8 cellular contexts compared by ENCODE assay signal in genomic region chr9:127937046-127937382, GRCh38. TPM values are rescaled to one million over a fixed set of nuclear protein-coding genes. Genes with fewer than 3 reads are reported as not detected.
DNase-seq lines count a peak whose midpoint lies in the region; ATAC-seq and TF ChIP-seq lines count a peak whose summit lies in the region.

No MANE protein-coding gene starts in this region.

- no peak overlapping the region for H2BK5ac ChIP-seq in trophoblast cell (ENCODE audit: low read depth, low read length, poor library complexity)

- H3K14ac ChIP-seq in trophoblast cell (ENCODE audit: low read length) = peak overlapping the region; percentile 82

- peak overlapping the region; percentile 43 for H4K12ac ChIP-seq in trophoblast cell (ENCODE audit: low read depth, low read length)

- intact Hi-C loops in Panc1 (cut with micrococcal nuclease; ENCODE audit: unreplicated experiment) = no loop called here

- H3K4me3 ChIP-seq in Panc1 (ENCODE audit: low read depth in 2 of 2, low read length in 2 of 2) = peak overlapping the region; percentile 65 to 66
- peak overlapping the region; percentile 69 to 90 for H3K4me3 ChIP-seq in esophagus (ENCODE audit: low read depth in 1 of 2, low read length in 2 of 2)
- H3K4me3 ChIP-seq in trophoblast cell (ENCODE audit: low read depth, low read length) = peak overlapping the region; percentile 85

- H2AFZ ChIP-seq in trophoblast cell (ENCODE audit: insufficient read depth, low read length, poor library complexity) = peak overlapping the region; percentile 51

- ATAC-seq in Panc1 = no peak

- no TSS peak for BruUV-seq in Panc1 (replicated peaks; lab: Mats Ljungman, UMichigan)

- H3K4me1 ChIP-seq in ES-I3 (ENCODE audit: insufficient read depth, low read length) (0 out of 2 replicates have a peak, but pooled peaks cover 5% of the 10 kb centered on the region), Panc1 (ENCODE audit: control insufficient read depth, insufficient read depth, low read length) (peaks cover 52% of the 10 kb centered on the region), esophagus (ENCODE audit: control insufficient read depth in 2 of 2, insufficient read depth in 2 of 2, low read length in 1 of 2) (peaks cover 5 to 11% of the 10 kb centered on the region in 2 donors), trophoblast cell (ENCODE audit: control insufficient read depth in 1 of 2, insufficient read depth in 2 of 2, low read length in 2 of 2) (peaks cover 9 to 19% of the 10 kb centered on the region in 2 experiments)

- H3K18ac ChIP-seq in trophoblast cell (ENCODE audit: low read length) = no peak overlapping the region

- H3K4ac ChIP-seq in trophoblast cell (ENCODE audit: low read depth, low read length) = peak overlapping the region; percentile 73

- H3K9ac ChIP-seq in ES-I3 (ENCODE audit: low read depth, low read length) = peak overlapping the region; percentile 67
- peak overlapping the region; percentile 88 for H3K9ac ChIP-seq in trophoblast cell (ENCODE audit: low read length)

- no peak overlapping the region for H2BK120ac ChIP-seq in trophoblast cell (ENCODE audit: insufficient read depth, low read length, poor library complexity)

- in situ Hi-C loops in Panc1 (cut with HindIII; ENCODE audit: low pct_unique_long_range_greater_than_20kb, low sequenced_read_pairs) = loop anchor here (25.0 kb wide), 1 partner anchor 150 kb away; no protein-coding TSS in a partner anchor

- TF ChIP-seq CTCF in Panc1 (IDR thresholded peaks at IDR 0.05) = no peak

- H3K27me3 ChIP-seq in Panc1 (ENCODE audit: control insufficient read depth, insufficient read depth, low read length) (no peaks in the 10 kb centered on the region), esophagus (ENCODE audit: control insufficient read depth in 1 of 2, insufficient read depth in 2 of 2, low read length in 2 of 2) (no peaks in the 10 kb centered on the region), trophoblast cell (ENCODE audit: insufficient read depth, low read length) (no peaks in the 10 kb centered on the region)

- DNase-seq in Panc1 (ENCODE audit: low read depth, low spot score) (no peak), trophoblast cell (no peak), NCI-H1092 (lab: John Stamatoyannopoulos, UW) (no peak), NCI-H345 (lab: John Stamatoyannopoulos, UW) (no peak), dermis blood vessel endothelial cell (no peak)
- no peak for DNase-seq in activated CD8-positive, alpha-beta memory T cell treated with anti-CD3 and anti-CD28 coated beads, Interleukin-2, amount 50 U/mL, for 4 hours

- CTCF ChIA-PET in Panc1 (lab: Charles Lee) = interaction anchor here (0.6 kb wide), 1 partner anchor 87 kb away, joined by 3 read pairs; no protein-coding TSS in a partner anchor

- peaks cover 4% of the 10 kb centered on the region for H3K79me1 ChIP-seq in trophoblast cell (ENCODE audit: low read length)

- peak overlapping the region; percentile 50 for H2AK5ac ChIP-seq in trophoblast cell (ENCODE audit: low read length)

- peak overlapping the region; percentile 71 for H4K91ac ChIP-seq in trophoblast cell (ENCODE audit: low read depth, low read length)

- no peak overlapping the region for H3K23ac ChIP-seq in trophoblast cell (ENCODE audit: low read length)

- H3K9me3 ChIP-seq in ES-I3 (ENCODE audit: control insufficient read depth, insufficient read depth, low read length) (no peaks in the 10 kb centered on the region), Panc1 (ENCODE audit: control insufficient read depth, insufficient read depth, low read depth, low read length) (no peaks in the 10 kb centered on the region), esophagus (ENCODE audit: control insufficient read depth in 2 of 2, insufficient read depth in 1 of 2, low read depth in 1 of 2, low read length in 1 of 2) (no peaks in the 10 kb centered on the region), trophoblast cell (ENCODE audit: insufficient read depth, low read depth, low read length) (no peaks in the 10 kb centered on the region)

- peaks cover 3% of the 10 kb centered on the region for H3K79me2 ChIP-seq in trophoblast cell (ENCODE audit: control insufficient read depth, insufficient read depth, low read length, poor library complexity)

- H3K36me3 ChIP-seq in ES-I3 (ENCODE audit: insufficient read depth, low read length) = no peaks in the 10 kb centered on the region
- peaks cover 7% of the 10 kb centered on the region for H3K36me3 ChIP-seq in Panc1 (ENCODE audit: control insufficient read depth, insufficient read depth, low read length)
- peaks cover 0 to 14% of the 10 kb centered on the region in 2 donors for H3K36me3 ChIP-seq in esophagus (ENCODE audit: control insufficient read depth in 2 of 2, insufficient read depth in 2 of 2, low read length in 1 of 2)
- H3K36me3 ChIP-seq in trophoblast cell (ENCODE audit: control insufficient read depth in 1 of 2, insufficient read depth in 2 of 2, low read length in 2 of 2) = peaks cover 28 to 33% of the 10 kb centered on the region in 2 experiments

- peak overlapping the region; percentile 94 for H3K4me2 ChIP-seq in trophoblast cell (ENCODE audit: low read length)

- H3K27ac ChIP-seq in Panc1 (ENCODE audit: low read length) (peak overlapping the region; percentile 93), esophagus (ENCODE audit: low read depth in 2 of 2, low read length in 1 of 2) (peak overlapping the region in 1 of 2 donors; percentile 89), trophoblast cell (ENCODE audit: low read depth, low read length) (no peak overlapping the region)

- H4K8ac ChIP-seq in trophoblast cell (ENCODE audit: low read depth, low read length) = peak overlapping the region; percentile 90

- POLR2A ChIA-PET in Panc1 (lab: Charles Lee) = no interaction called here

- 4 to 9% methylated on average over 6 of the region's 6 CpGs for WGBS in esophagus, 2 donors
- WGBS in trophoblast cell (ENCODE audit: extremely low coverage, insufficient coverage, insufficient read length) = no CpG with 5 or more reads among the region's 6 CpGs

- H2BK12ac ChIP-seq in trophoblast cell (ENCODE audit: low read length) = no peak overlapping the region

RNA-seq across cellular contexts. Expression of gene DPM2, which starts 0.6 kb away (rescaled TPM):
- total RNA-seq in Panc1 (2021; ENCODE audit: unreplicated experiment) = 58.7 TPM
- 51.1 TPM for polyA plus RNA-seq in Panc1 (2012; ENCODE audit: insufficient read length)
- polyA plus RNA-seq in esophagus = 10 to 100 TPM; 25.2 to 28.2 TPM
- polyA plus RNA-seq in trophoblast cell (2013) = 27.7 and 31.0 TPM in 2 replicates
- total RNA-seq in dermis blood vessel endothelial cell = 8.5 and 9.9 TPM in 2 replicates

RNA-seq across cellular contexts. Expression of gene PIP5KL1, which starts 6.4 kb away (rescaled TPM):
- total RNA-seq in Panc1 (2021; ENCODE audit: unreplicated experiment) (7.8 TPM), dermis blood vessel endothelial cell (0.51 and 0.70 TPM in 2 replicates)
- polyA plus RNA-seq in Panc1 (2012; ENCODE audit: insufficient read length) = 10.9 TPM
- polyA plus RNA-seq in esophagus = 1 to 10 TPM; 2.7 to 4.8 TPM
- 2.9 and 3.3 TPM in 2 replicates for polyA plus RNA-seq in trophoblast cell (2013)

RNA-seq across cellular contexts. Expression of gene ST6GALNAC4, which starts 20.2 kb away (rescaled TPM):
- total RNA-seq in Panc1 (2021; ENCODE audit: unreplicated experiment) (38.0 TPM), dermis blood vessel endothelial cell (50.0 and 98.0 TPM in 2 replicates)
- polyA plus RNA-seq in Panc1 (2012; ENCODE audit: insufficient read length) = 69.5 TPM
- 10 to 100 TPM in 1 of 2 donors, 1 to 10 TPM in 1; 4.6 to 15.3 TPM for polyA plus RNA-seq in esophagus
- polyA plus RNA-seq in trophoblast cell (2013) = 5.3 and 5.4 TPM in 2 replicates

RNA-seq across cellular contexts. Expression of gene ST6GALNAC6, which starts 37.6 kb away (rescaled TPM):
- total RNA-seq in Panc1 (2021; ENCODE audit: unreplicated experiment) (50.2 TPM), dermis blood vessel endothelial cell (33.2 and 44.8 TPM in 2 replicates)
- 98.1 TPM for polyA plus RNA-seq in Panc1 (2012; ENCODE audit: insufficient read length)
- 10 to 100 TPM; 21.8 to 23.6 TPM for polyA plus RNA-seq in esophagus
- polyA plus RNA-seq in trophoblast cell (2013) = 9.1 and 10.5 TPM in 2 replicates

RNA-seq across cellular contexts. Expression of gene EEIG1, which starts 43.8 kb away (rescaled TPM):
- total RNA-seq in Panc1 (2021; ENCODE audit: unreplicated experiment) (361 TPM), dermis blood vessel endothelial cell (8.3 and 34.4 TPM in 2 replicates)
- polyA plus RNA-seq in Panc1 (2012; ENCODE audit: insufficient read length) = 215 TPM
- 10 to 100 TPM; 34.3 to 53.1 TPM for polyA plus RNA-seq in esophagus
- 131 and 139 TPM in 2 replicates for polyA plus RNA-seq in trophoblast cell (2013)
